In genomic region chr3:14410501-14411165, GRCh38 we compare ENCODE assay signal across 8 cellular contexts. TPM values are rescaled to one million over a fixed set of nuclear protein-coding genes. Genes with fewer than 3 reads are reported as not detected.
DNase-seq lines count a peak whose midpoint lies in the region; ATAC-seq lines count a peak whose summit lies in the region.

No MANE protein-coding gene starts in this region.

- H3K27ac Mint-ChIP-seq in activated CD8-positive, alpha-beta T cell treated with anti-CD3 and anti-CD28 coated beads, Interleukin-2, amount 10 ng/mL, durations not matched to agents 7 days and 5 days, result peak overlapping the region; percentile 72

- peak; percentile 47 for ATAC-seq in activated CD8-positive, alpha-beta T cell treated with anti-CD3 and anti-CD28 coated beads, Interleukin-2, amount 10 ng/mL, durations not matched to agents 7 days and 5 days
- ATAC-seq in GM19328 (IDR thresholded peaks at IDR 0.05; ENCODE audit: unreplicated experiment), result no peak
- no peak for ATAC-seq in HG02938 (IDR thresholded peaks at IDR 0.05; ENCODE audit: unreplicated experiment)
- no peak for ATAC-seq in GM21528 (IDR thresholded peaks at IDR 0.05; ENCODE audit: low FRiP score, unreplicated experiment)

- no peaks in the 10 kb centered on the region for H3K9me3 Mint-ChIP-seq in activated CD8-positive, alpha-beta T cell treated with anti-CD3 and anti-CD28 coated beads, Interleukin-2, amount 10 ng/mL, durations not matched to agents 7 days and 5 days (ENCODE audit: insufficient read depth)

- peak; percentile 92 for DNase-seq in ELR (ENCODE audit: low read depth)
- DNase-seq in HS-5 (ENCODE audit: low read depth), result peak; percentile 61
- DNase-seq in activated CD8-positive, alpha-beta T cell treated with anti-CD3 and anti-CD28 coated beads, Interleukin-2, amount 10 ng/mL, durations not matched to agents 7 days and 5 days, result peak; percentile 41
- peak; percentile 89 for DNase-seq in iris pigment epithelial cell (ENCODE audit: low read depth)
- DNase-seq in iPS-NIHi7 (ENCODE audit: extremely low spot score), result no peak

- H3K27me3 Mint-ChIP-seq in activated CD8-positive, alpha-beta T cell treated with anti-CD3 and anti-CD28 coated beads, Interleukin-2, amount 10 ng/mL, durations not matched to agents 7 days and 5 days (ENCODE audit: low read depth), result no peaks in the 10 kb centered on the region

- H3K4me3 Mint-ChIP-seq in activated CD8-positive, alpha-beta T cell treated with anti-CD3 and anti-CD28 coated beads, Interleukin-2, amount 10 ng/mL, durations not matched to agents 7 days and 5 days, result no peak overlapping the region

- POLR2A ChIA-PET in activated CD8-positive, alpha-beta T cell treated with anti-CD3 and anti-CD28 coated beads, Interleukin-2, amount 10 ng/mL, durations not matched to agents 7 days and 5 days (lab: Charles Lee), result no interaction called here

- peaks cover 24% of the 10 kb centered on the region for H3K36me3 Mint-ChIP-seq in activated CD8-positive, alpha-beta T cell treated with anti-CD3 and anti-CD28 coated beads, Interleukin-2, amount 10 ng/mL, durations not matched to agents 7 days and 5 days (ENCODE audit: low read depth)

- CTCF ChIA-PET in activated CD8-positive, alpha-beta T cell treated with anti-CD3 and anti-CD28 coated beads, Interleukin-2, amount 10 ng/mL, durations not matched to agents 7 days and 5 days (lab: Charles Lee), result interaction anchor here (0.6 kb wide), 1 partner anchor 21 kb away, joined by 3 read pairs; no protein-coding TSS in a partner anchor

- H3K4me1 Mint-ChIP-seq in activated CD8-positive, alpha-beta T cell treated with anti-CD3 and anti-CD28 coated beads, Interleukin-2, amount 10 ng/mL, durations not matched to agents 7 days and 5 days (ENCODE audit: low read depth), result peaks cover 40% of the 10 kb centered on the region

RNA-seq across cellular contexts. Expression of gene SLC6A6, which starts 8.2 kb away (rescaled TPM):
- total RNA-seq in activated CD8-positive, alpha-beta T cell treated with anti-CD3 and anti-CD28 coated beads, Interleukin-2, amount 10 ng/mL, durations not matched to agents 7 days and 5 days, result 10 to 100 TPM; 36.8 to 37.9 TPM
